21 cellular contexts compared by ENCODE assay signal in genomic region chr6:71351190-71351589, GRCh38.
DNase-seq lines count a peak whose midpoint lies in the region; ATAC-seq and TF ChIP-seq lines count a peak whose summit lies in the region.
"Had no signal": no experiment of that assay in that cellular context is flagged by ENCODE, and none has a peak within 500 bp of the region (broad histone marks: within the 10 kb centered on the region; RNA-seq: fewer than 3 reads in every experiment).

No MANE protein-coding gene starts in this region.

- H3T11ph ChIP-seq in H9 (ENCODE audit: low read length): no peak overlapping the region

- no peak overlapping the region for H3K4me2 ChIP-seq in H9 (ENCODE audit: insufficient read depth, insufficient read length, low read length)
- H3K4me2 ChIP-seq: GM23338 had no signal

- peaks cover 12% of the 10 kb centered on the region for H3K9me3 Mint-ChIP-seq in nephron
- peaks cover 7 to 9% of the 10 kb centered on the region in 2 experiments; a peak in 4 of 5 replicates for H3K9me3 Mint-ChIP-seq in H9
- H3K9me3 Mint-ChIP-seq: activated CD4-positive, alpha-beta T cell treated with anti-CD3 and anti-CD28 coated beads, Interleukin-2, amount 10 ng/mL, durations not matched to agents 24 days and 14 days; naive thymus-derived CD8-positive, alpha-beta T cell had no signal

- H3K4me3 Mint-ChIP-seq in nephron (no peak overlapping the region), H9 (no peak overlapping the region)
- H3K4me3 Mint-ChIP-seq: activated CD4-positive, alpha-beta T cell treated with anti-CD3 and anti-CD28 coated beads, Interleukin-2, amount 10 ng/mL, durations not matched to agents 24 days and 14 days; GM23338; naive thymus-derived CD8-positive, alpha-beta T cell had no signal

- no peak overlapping the region for H3K56ac ChIP-seq in H9 (ENCODE audit: insufficient read length, low read depth, low read length)

- H3K27ac Mint-ChIP-seq in nephron: peak overlapping the region; percentile 5 to 88 (median 82)
- no peak overlapping the region for H3K27ac Mint-ChIP-seq in H9
- H3K27ac Mint-ChIP-seq: activated CD4-positive, alpha-beta T cell treated with anti-CD3 and anti-CD28 coated beads, Interleukin-2, amount 10 ng/mL, durations not matched to agents 24 days and 14 days; GM23338; naive thymus-derived CD8-positive, alpha-beta T cell had no signal

- H2BK20ac ChIP-seq in H9 (ENCODE audit: low read depth, low read length, poor library complexity, severe bottlenecking): no peak overlapping the region

- no peak overlapping the region for H2AFZ ChIP-seq in H9 (ENCODE audit: low read length)
- H2AFZ ChIP-seq: GM23338 had no signal

- H3K27ac ChIP-seq in left ventricle myocardium inferior (replicated peaks) (peak overlapping the region; percentile 74), esophagus (ENCODE audit: low read depth in 2 of 2, low read length in 1 of 2) (peak overlapping the region; percentile 23 to 41), upper lobe of right lung (peak overlapping the region; percentile 12), H9 (ENCODE audit: insufficient read length, low read depth, low read length) (no peak overlapping the region), spleen (peak overlapping the region in 2 of 8 donors; percentile 0 to 27)

- no peak overlapping the region for H4K91ac ChIP-seq in H9 (ENCODE audit: insufficient read length, low read depth, low read length)

- no peaks in the 10 kb centered on the region for H3K79me1 ChIP-seq in H9 (ENCODE audit: insufficient read depth, low read depth, low read length, poor library complexity, severe bottlenecking)

- H3K23ac ChIP-seq in H9 (ENCODE audit: insufficient read length, low read depth, low read length): no peak overlapping the region

- H3K36me3 ChIP-seq in left ventricle myocardium inferior (no peaks in the 10 kb centered on the region), esophagus (ENCODE audit: control insufficient read depth in 2 of 2, insufficient read depth in 2 of 2, low read length in 1 of 2) (no peaks in the 10 kb centered on the region), upper lobe of right lung (no peaks in the 10 kb centered on the region), spleen (no peaks in the 10 kb centered on the region)

- no peaks in the 10 kb centered on the region for H3K27me3 ChIP-seq in left ventricle myocardium inferior (ENCODE audit: low read depth)
- no peaks in the 10 kb centered on the region for H3K27me3 ChIP-seq in esophagus (ENCODE audit: control insufficient read depth in 1 of 2, insufficient read depth in 2 of 2, low read length in 2 of 2)
- H3K27me3 ChIP-seq in upper lobe of right lung: no peaks in the 10 kb centered on the region
- H3K27me3 ChIP-seq in H9 (ENCODE audit: insufficient read depth, low read length): no peaks in the 10 kb centered on the region
- H3K27me3 ChIP-seq in spleen (replicated peaks in 1 of 7): no peaks in the 10 kb centered on the region

- no peak overlapping the region for H3K14ac ChIP-seq in H9 (ENCODE audit: insufficient read depth, low read length)

- intact Hi-C loops in left ventricle myocardium inferior (cut with micrococcal nuclease): no loop called here
- intact Hi-C loops in Right ventricle myocardium inferior (cut with DNase I): no loop called here
- intact Hi-C loops in upper lobe of right lung (cut with DNase I): no loop called here
- intact Hi-C loops in spleen (cut with DNase I; ENCODE audit: low total_unique reads): no loop called here

- TF ChIP-seq CTCF in left ventricle myocardium inferior (IDR thresholded peaks at IDR 0.05; ENCODE audit: borderline replicate concordance): no peak
- no peak for TF ChIP-seq CTCF in nephron (IDR thresholded peaks at IDR 0.05; ENCODE audit: unreplicated experiment in 3 of 3)
- no peak for TF ChIP-seq CTCF in upper lobe of right lung (IDR thresholded peaks at IDR 0.05)
- TF ChIP-seq CTCF in H9 (conservative IDR thresholded peaks at IDR 0.05): no peak
- no peak for TF ChIP-seq CTCF in spleen (IDR thresholded peaks at IDR 0.05 in 8 of 11, conservative IDR thresholded peaks at IDR 0.05 in 3 of 11)

- no peak for ATAC-seq in Right ventricle myocardium inferior
- no peak for ATAC-seq in upper lobe of right lung
- ATAC-seq: GM23338; naive thymus-derived CD8-positive, alpha-beta T cell had no signal

- peaks cover under 1% of the 10 kb centered on the region for H3K27me3 Mint-ChIP-seq in nephron (ENCODE audit: low read depth)
- no peaks in the 10 kb centered on the region for H3K27me3 Mint-ChIP-seq in H9 (ENCODE audit: low read depth)

- H4K20me1 ChIP-seq in H9 (ENCODE audit: control insufficient read depth, insufficient read depth, insufficient read length): no peaks in the 10 kb centered on the region

- no peaks in the 10 kb centered on the region for H3K79me2 ChIP-seq in H9 (ENCODE audit: insufficient read depth, low read length)

- H2BK120ac ChIP-seq in H9 (ENCODE audit: low read depth, low read length, poor library complexity, severe bottlenecking): no peak overlapping the region

- H3K18ac ChIP-seq in H9 (ENCODE audit: insufficient read length, low read depth, low read length): no peak overlapping the region

- no peak for TF ChIP-seq POLR2A in spleen (IDR thresholded peaks at IDR 0.05)

- H2BK12ac ChIP-seq in H9 (ENCODE audit: insufficient read length, low read depth, low read length): no peak overlapping the region

- no peak for DNase-seq in left ventricle myocardium inferior
- no peak for DNase-seq in Right ventricle myocardium inferior (ENCODE audit: missing footprints)
- DNase-seq in upper lobe of right lung: no peak
- DNase-seq in H9: no peak
- DNase-seq in NCI-H1105 (lab: John Stamatoyannopoulos, UW): no peak
- DNase-seq in spleen: no peak
- DNase-seq: activated CD4-positive, alpha-beta T cell treated with anti-CD3 and anti-CD28 coated beads, Interleukin-2, amount 10 ng/mL, durations not matched to agents 24 days and 14 days; activated gamma-delta T cell; amygdala; foreskin melanocyte; GF-D8; MV-4-11; naive thymus-derived CD8-positive, alpha-beta T cell; NCI-H187 treated with DMSO at 0.1 percent for 48 hours; NK-92 treated with Interleukin-12 subunit alpha and Interleukin-12 subunit beta, amount 100 ng/mL, for 24 hours; posterior cingulate gyrus; RPMI8226; SW 1271 had no signal

- no peak overlapping the region for H2AK5ac ChIP-seq in H9 (ENCODE audit: insufficient read length, low read length)

- no peak overlapping the region for H2BK15ac ChIP-seq in H9 (ENCODE audit: low read depth, low read length)

- no peak overlapping the region for H3K9ac ChIP-seq in H9 (ENCODE audit: extremely low read depth, insufficient read length, low read length)

- H3K4me3 ChIP-seq in left ventricle myocardium inferior (no peak overlapping the region), esophagus (ENCODE audit: low read depth in 1 of 2, low read length in 2 of 2) (no peak overlapping the region), upper lobe of right lung (no peak overlapping the region), spleen (no peak overlapping the region)
- H3K4me3 ChIP-seq: GM23338 had no signal

- no peak overlapping the region for H4K8ac ChIP-seq in H9 (replicated peaks; ENCODE audit: insufficient read length, low read depth, low read length)

- H3K4me1 ChIP-seq in left ventricle myocardium inferior: peaks cover 26% of the 10 kb centered on the region
- H3K4me1 ChIP-seq in esophagus (ENCODE audit: control insufficient read depth in 2 of 2, insufficient read depth in 2 of 2, low read length in 1 of 2): peaks cover 0 to 2% of the 10 kb centered on the region in 2 donors
- H3K4me1 ChIP-seq in upper lobe of right lung: peaks cover 16% of the 10 kb centered on the region
- H3K4me1 ChIP-seq in H9 (ENCODE audit: insufficient read depth, low read length): no peaks in the 10 kb centered on the region
- peaks cover 0 to 24% (median 4%) of the 10 kb centered on the region in 6 donors for H3K4me1 ChIP-seq in spleen

- no peak overlapping the region for H4K5ac ChIP-seq in H9 (ENCODE audit: insufficient read length, low read depth, low read length)

- no peak overlapping the region for H3K4ac ChIP-seq in H9 (ENCODE audit: low read depth, low read length)

- no peaks in the 10 kb centered on the region for H3K23me2 ChIP-seq in H9 (ENCODE audit: insufficient read length, low read depth, low read length, poor library complexity, severe bottlenecking)

- H3K9me3 ChIP-seq in left ventricle myocardium inferior (replicated peaks) (peaks cover 7% of the 10 kb centered on the region), esophagus (ENCODE audit: control insufficient read depth in 2 of 2, insufficient read depth in 1 of 2, low read depth in 1 of 2, low read length in 1 of 2) (no peaks in the 10 kb centered on the region), upper lobe of right lung (no peaks in the 10 kb centered on the region), H9 (ENCODE audit: control insufficient read depth, low read depth, low read length) (no peaks in the 10 kb centered on the region), spleen (no peaks in the 10 kb centered on the region)

- H2BK5ac ChIP-seq in H9 (ENCODE audit: insufficient read length, low read length): no peak overlapping the region

- H3K36me3 Mint-ChIP-seq in nephron (ENCODE audit: low read depth): peaks cover 24% of the 10 kb centered on the region
- peaks cover 0 to 6% (median 4%) of the 10 kb centered on the region in 3 experiments; a peak in 3 of 7 replicates for H3K36me3 Mint-ChIP-seq in H9 (ENCODE audit: insufficient read depth in 1 of 3, low read depth in 3 of 3)
- H3K36me3 Mint-ChIP-seq: naive thymus-derived CD8-positive, alpha-beta T cell had no signal

- peaks cover 29% of the 10 kb centered on the region for H3K4me1 Mint-ChIP-seq in nephron
- peaks cover 2% of the 10 kb centered on the region in 2 experiments; a peak in 2 of 4 replicates for H3K4me1 Mint-ChIP-seq in H9
- H3K4me1 Mint-ChIP-seq: activated CD4-positive, alpha-beta T cell treated with anti-CD3 and anti-CD28 coated beads, Interleukin-2, amount 10 ng/mL, durations not matched to agents 24 days and 14 days; naive thymus-derived CD8-positive, alpha-beta T cell had no signal

Comparison
In these comparisons a context has a peak if more than half of its experiments do, and no peak if none do; other contexts are left out.
1. H3K27ac Mint-ChIP-seq: peak in nephron (3 of 3); none in H9 (0 of 3).